In the genomic region with DNA sequence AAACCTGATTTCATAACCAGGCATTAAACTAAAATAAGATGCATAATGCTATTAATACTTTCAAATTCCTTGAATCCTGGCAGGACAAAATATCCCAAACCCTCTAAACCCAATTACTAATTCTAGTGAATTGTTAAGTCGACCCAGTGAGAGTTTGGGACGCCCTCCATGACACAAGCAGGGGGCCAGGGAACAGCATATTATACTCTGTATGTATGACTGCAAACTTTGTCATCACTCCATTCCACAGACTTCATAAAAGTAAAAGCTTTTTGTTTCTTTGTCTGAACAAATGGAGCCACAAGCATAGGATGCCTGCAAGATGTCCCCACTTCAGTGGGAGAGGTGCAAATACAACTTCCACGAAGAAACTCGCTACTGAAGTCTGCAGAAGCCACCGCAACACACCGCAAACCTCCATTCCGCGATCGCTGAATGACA, we compare ENCODE assay signal across 8 cellular contexts. TPM values are rescaled to one million over a fixed set of nuclear protein-coding genes. Genes with fewer than 3 reads are reported as not detected.
DNase-seq lines count a peak whose midpoint lies in the region; ATAC-seq and TF ChIP-seq lines count a peak whose summit lies in the region.

No MANE protein-coding gene starts in this region.

- H3K36me3 ChIP-seq in H7 (replicated peaks; ENCODE audit: control insufficient read depth, insufficient read depth, low read length) (no peaks in the 10 kb centered on the region), prostate gland (no peaks in the 10 kb centered on the region)

- H3K9me3 ChIP-seq in prostate gland: no peaks in the 10 kb centered on the region

- TF ChIP-seq CTCF in VCaP (conservative IDR thresholded peaks at IDR 0.05) (no peak), epithelial cell of esophagus (IDR thresholded peaks at IDR 0.05; ENCODE audit: insufficient read depth, low read depth, low read length, missing control alignments) (no peak), prostate gland (IDR thresholded peaks at IDR 0.05) (no peak)

- no peaks in the 10 kb centered on the region for H3K4me1 ChIP-seq in prostate gland (replicated peaks)

- H3K4me3 ChIP-seq in H7 (ENCODE audit: insufficient read depth, low read depth, low read length) (peak overlapping the region; percentile 76), epithelial cell of esophagus (ENCODE audit: low read length) (peak overlapping the region; percentile 56), prostate gland (peak overlapping the region; percentile 91 to 92)

- intact Hi-C loops in prostate gland (cut with DNase I): loop anchor here (10.0 kb wide), 1 partner anchor 70 kb away; no protein-coding TSS in a partner anchor

- ATAC-seq in GM18861 (IDR thresholded peaks at IDR 0.05; ENCODE audit: unreplicated experiment) (no peak), GM18870 (IDR thresholded peaks at IDR 0.05; ENCODE audit: unreplicated experiment) (no peak), GM18867 (IDR thresholded peaks at IDR 0.05; ENCODE audit: unreplicated experiment) (no peak), GM18502 (IDR thresholded peaks at IDR 0.05; ENCODE audit: poor library complexity, unreplicated experiment) (no peak)

- H3K27me3 ChIP-seq in H7 (ENCODE audit: control insufficient read depth, insufficient read depth, low read length): no peaks in the 10 kb centered on the region
- H3K27me3 ChIP-seq in prostate gland (replicated peaks; ENCODE audit: insufficient read depth): no peaks in the 10 kb centered on the region

- 4% methylated on average over 9 of the region's 9 CpGs for WGBS in prostate gland

- H3K27ac ChIP-seq in VCaP (peak overlapping the region; percentile 97), prostate gland (peak overlapping the region; percentile 98)

- DNase-seq in H7 (no peak), epithelial cell of esophagus (ENCODE audit: low read depth) (peak; percentile 39), prostate gland (ENCODE audit: low spot score) (no peak)

- TF ChIP-seq POLR2A in prostate gland (IDR thresholded peaks at IDR 0.05): no peak

RNA-seq across cellular contexts. Expression of a gene that starts 1.2 kb away (rescaled TPM):
- total RNA-seq in H7 (2014; rRNA removed; shearing (Covaris generic)): 42.7 and 48.5 TPM in 2 replicates
- 100 to 1,000 TPM in 1 of 2 donors, 10 to 100 TPM in 1; 28.0 to 103 TPM for total RNA-seq in prostate gland
